ENCODE assay signal across 16 cellular contexts in the genomic region with DNA sequence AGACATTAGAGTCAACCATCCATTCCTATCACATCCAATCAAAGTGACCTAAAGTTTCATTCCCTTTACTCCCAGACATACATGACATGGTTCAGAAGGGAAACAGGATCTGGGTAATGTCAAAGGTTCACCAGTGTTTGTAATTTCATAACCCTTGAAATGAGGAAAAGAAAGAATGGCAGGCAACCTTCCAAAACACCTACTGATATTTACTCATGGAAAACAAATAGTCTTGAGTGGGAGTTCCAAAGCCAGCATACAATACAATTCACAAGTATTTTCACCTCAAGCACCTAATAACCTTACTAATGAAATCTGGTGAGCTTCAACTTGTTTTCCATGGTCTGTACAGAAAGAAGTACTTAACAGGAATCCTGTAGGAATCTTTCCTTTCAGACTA.
DNase-seq lines count a peak whose midpoint lies in the region; ATAC-seq and TF ChIP-seq lines count a peak whose summit lies in the region.
"Had no signal": no experiment of that assay in that cellular context is flagged by ENCODE, and none has a peak within 500 bp of the region (broad histone marks: within the 10 kb centered on the region; RNA-seq: fewer than 3 reads in every experiment).

No MANE protein-coding gene starts in this region.

- H3K4me3 ChIP-seq in fibroblast of pulmonary artery (replicated peaks; ENCODE audit: low read depth, low read length), result no peak overlapping the region

- peak; percentile 56 for DNase-seq in NCI-H748 (lab: John Stamatoyannopoulos, UW; ENCODE audit: unreplicated experiment)
- DNase-seq in fibroblast of pulmonary artery (ENCODE audit: low read depth), result peak; percentile 45
- peak; percentile 48 for DNase-seq in pulmonary artery endothelial cell (ENCODE audit: low read depth, low spot score)
- no peak for DNase-seq in SW480 (ENCODE audit: low spot score)
- no peak for DNase-seq in KBM-7
- DNase-seq in NCI-H1436 treated with DMSO at 0.1 percent for 48 hours (lab: John Stamatoyannopoulos, UW), result no peak
- DNase-seq: activated CD4-positive, CD25-positive, alpha-beta regulatory T cell treated with anti-CD3 and anti-CD28 coated beads, Interleukin-2, amount 50 U/mL, for 72 hours; activated gamma-delta T cell treated with Interleukin-2 at 50 U/mL for 16 hours; cortex of kidney; islet precursor cell; NCI-H1436; NCI-H82; stimulated activated naive CD8-positive, alpha-beta T cell treated with anti-CD3 and anti-CD28 coated beads, Interleukin-15, Interleukin-2, amounts not matched to agents 100 U/mL and 50 U/mL, for 24 hours had no signal

- TF ChIP-seq RAD21 in Ishikawa (IDR thresholded peaks at IDR 0.05; ENCODE audit: low read depth), result no peak

- no peak for ATAC-seq in HG03439 (IDR thresholded peaks at IDR 0.05; ENCODE audit: unreplicated experiment)
- ATAC-seq: HCT116; stimulated activated naive CD8-positive, alpha-beta T cell treated with anti-CD3 and anti-CD28 coated beads, Interleukin-15, Interleukin-2, amounts not matched to agents 100 U/mL and 50 U/mL, for 24 hours had no signal

- TF ChIP-seq EP300 in Ishikawa (IDR thresholded peaks at IDR 0.05; ENCODE audit: borderline replicate concordance), result no peak

- TF ChIP-seq CTCF in fibroblast of pulmonary artery (IDR thresholded peaks at IDR 0.05; ENCODE audit: low read length, missing control alignments), result no peak

- in situ Hi-C loops in KBM-7 (cut with MboI; ENCODE audit: low pct_unique_long_range_greater_than_20kb, low sequenced_read_pairs), result no loop called here

TF ChIP-seq in Ishikawa, 13 proteins besides CTCF, POLR2A, EP300 and RAD21:
- TF ChIP-seq TAF1 (IDR thresholded peaks at IDR 0.05; ENCODE audit: low read depth) (no peak), NFIC (IDR thresholded peaks at IDR 0.05) (peak; percentile 18; the same call in 1 of the 2 replicates)

Comparison
In these comparisons a context has a peak if more than half of its experiments do, and no peak if none do; other contexts are left out.
1. DNase-seq: peak in NCI-H748 (single experiment), fibroblast of pulmonary artery (single experiment) and pulmonary artery endothelial cell (single experiment); none in SW480 (single experiment), KBM-7 (single experiment) and NCI-H1436 treated with DMSO at 0.1 percent for 48 hours (single experiment).